ENCODE assay signal across 11 cellular contexts in the genomic region with DNA sequence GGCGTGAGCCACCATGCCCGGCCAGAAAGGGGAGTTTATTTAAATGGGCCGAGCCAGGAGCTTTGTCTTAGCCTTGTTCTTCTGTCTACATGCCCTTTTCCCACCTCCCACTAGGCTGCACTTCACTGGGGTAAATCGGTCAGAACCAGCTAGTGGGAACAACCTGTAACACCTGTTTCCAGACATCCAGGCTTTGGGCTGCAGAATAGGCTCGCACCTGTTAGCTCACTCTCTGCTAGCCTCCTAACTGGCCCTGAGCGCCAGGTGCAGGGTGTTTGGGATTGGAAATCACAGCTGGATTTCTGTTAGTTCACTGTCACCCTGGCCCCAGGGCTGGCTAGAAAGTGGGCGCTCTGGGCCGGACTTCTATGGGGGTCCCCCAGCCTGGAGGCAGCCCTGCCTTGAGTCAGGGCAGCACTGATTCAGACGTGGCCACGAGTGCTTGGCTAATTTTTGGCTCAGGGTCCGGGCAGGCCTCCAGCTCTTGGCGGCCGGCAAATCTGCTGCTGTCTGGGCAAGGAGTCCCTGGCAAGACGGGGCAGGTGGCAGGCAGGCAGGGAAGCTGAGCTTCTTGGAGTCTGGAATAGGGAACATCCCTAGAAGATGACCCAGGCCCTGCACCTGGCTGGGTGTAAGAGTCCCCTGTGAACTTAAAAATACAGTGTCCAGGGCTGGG. TPM values are rescaled to one million over a fixed set of nuclear protein-coding genes. Genes with fewer than 3 reads are reported as not detected.
A peak's percentile ranks its signal among the peaks of the same experiment; 100 is the strongest.
DNase-seq lines count a peak whose midpoint lies in the region; ATAC-seq and TF ChIP-seq lines count a peak whose summit lies in the region.
"Had no signal": no experiment of that assay in that cellular context is flagged by ENCODE, and none has a peak within 500 bp of the region (broad histone marks: within the 10 kb centered on the region; RNA-seq: fewer than 3 reads in every experiment).

No MANE protein-coding gene starts in this region.

- no peak for ATAC-seq in GM21528 (IDR thresholded peaks at IDR 0.05; ENCODE audit: low FRiP score, unreplicated experiment)

- H3K27ac Mint-ChIP-seq in progenitor cell of endocrine pancreas = no peak overlapping the region

- H3K4me3 ChIP-seq in fibroblast of mammary gland (ENCODE audit: control insufficient read depth, low read depth, low read length) (no peak overlapping the region), rectal smooth muscle tissue (ENCODE audit: low read length) (no peak overlapping the region)
- H3K4me3 ChIP-seq: testis had no signal

- no peaks in the 10 kb centered on the region for H3K27me3 Mint-ChIP-seq in progenitor cell of endocrine pancreas

- H3K4me3 Mint-ChIP-seq in progenitor cell of endocrine pancreas (ENCODE audit: low read depth) = no peak overlapping the region

- H3K4me1 Mint-ChIP-seq in progenitor cell of endocrine pancreas (ENCODE audit: low read depth) = peaks cover 3% of the 10 kb centered on the region

- DNase-seq in LHCN-M2 (ENCODE audit: low read depth) = peak; percentile 41
- DNase-seq in NCI-H510A treated with DMSO at 0.1 percent for 48 hours (lab: John Stamatoyannopoulos, UW) = peak; percentile 82
- DNase-seq in fibroblast of mammary gland (ENCODE audit: low read depth) = peak; percentile 11
- DNase-seq in ureter (ENCODE audit: low spot score) = no peak
- DNase-seq in GM10248 (ENCODE audit: extremely low spot score) = no peak
- DNase-seq in progenitor cell of endocrine pancreas (ENCODE audit: low spot score, unreplicated experiment) = no peak
- DNase-seq: IMR-90, testis had no signal

- TF ChIP-seq CTCF in fibroblast of mammary gland (conservative IDR thresholded peaks at IDR 0.05; ENCODE audit: control insufficient read depth, insufficient read depth, low read depth, low read length) = no peak
- no peak for TF ChIP-seq CTCF in GM10248 (IDR thresholded peaks at IDR 0.05; ENCODE audit: control extremely low read depth, extremely low read depth, low read depth, missing control alignments)
- TF ChIP-seq CTCF in progenitor cell of endocrine pancreas (IDR thresholded peaks at IDR 0.05; ENCODE audit: unreplicated experiment) = no peak

- H3K36me3 ChIP-seq in rectal smooth muscle tissue (ENCODE audit: control insufficient read depth, insufficient read depth, low read length) = peaks cover 2% of the 10 kb centered on the region
- H3K36me3 ChIP-seq: neutrophil had no signal

- H3K4me1 ChIP-seq in rectal smooth muscle tissue (ENCODE audit: control insufficient read depth, insufficient read depth, low read length) = peaks cover 16% of the 10 kb centered on the region
- H3K4me1 ChIP-seq: testis had no signal

- CTCF ChIA-PET in GM10248 (lab: Yijun Ruan, JAX) = interaction anchor here (1.2 to 1.6 kb wide), 2 partner anchors 14 to 24 kb away, joined by 3 to 5 read pairs; no protein-coding TSS in a partner anchor

- peak overlapping the region; percentile 18 for H3K27ac ChIP-seq in rectal smooth muscle tissue (ENCODE audit: low read depth, low read length)
- H3K27ac ChIP-seq: neutrophil, testis had no signal

- no peaks in the 10 kb centered on the region for H3K9me3 Mint-ChIP-seq in progenitor cell of endocrine pancreas (ENCODE audit: low read depth)

- no peak overlapping the region for H3K9ac ChIP-seq in rectal smooth muscle tissue (ENCODE audit: low read length)

- no peaks in the 10 kb centered on the region for H3K27me3 ChIP-seq in rectal smooth muscle tissue (ENCODE audit: control insufficient read depth, insufficient read depth, low read length)
- H3K27me3 ChIP-seq: neutrophil, testis had no signal

- POLR2A ChIA-PET in GM10248 (lab: Yijun Ruan, JAX) = no interaction called here

- H3K36me3 Mint-ChIP-seq in progenitor cell of endocrine pancreas (ENCODE audit: insufficient read depth) = peaks cover 4% of the 10 kb centered on the region

RNA-seq across cellular contexts. Expression of a gene that starts 48.6 kb away (rescaled TPM):
- total RNA-seq in LHCN-M2 (2014; rRNA removed) (18.1 and 19.7 TPM in 2 replicates), ureter (30.0 TPM), progenitor cell of endocrine pancreas (52.6 and 60.7 TPM in 2 replicates)
- 33.0 TPM for polyA plus RNA-seq in LHCN-M2 (2012)

Comparison
In these comparisons a context has a peak if more than half of its experiments do, and no peak if none do; other contexts are left out.
1. DNase-seq: peak in LHCN-M2 (single experiment), NCI-H510A treated with DMSO at 0.1 percent for 48 hours (single experiment) and fibroblast of mammary gland (single experiment); none in ureter (single experiment), GM10248 (single experiment) and progenitor cell of endocrine pancreas (single experiment).